1 cellular context compared by ENCODE assay signal in genomic region chr10:43408710-43409384, GRCh38.
TF ChIP-seq lines count a peak whose summit lies in the region.

A gene with protein sequence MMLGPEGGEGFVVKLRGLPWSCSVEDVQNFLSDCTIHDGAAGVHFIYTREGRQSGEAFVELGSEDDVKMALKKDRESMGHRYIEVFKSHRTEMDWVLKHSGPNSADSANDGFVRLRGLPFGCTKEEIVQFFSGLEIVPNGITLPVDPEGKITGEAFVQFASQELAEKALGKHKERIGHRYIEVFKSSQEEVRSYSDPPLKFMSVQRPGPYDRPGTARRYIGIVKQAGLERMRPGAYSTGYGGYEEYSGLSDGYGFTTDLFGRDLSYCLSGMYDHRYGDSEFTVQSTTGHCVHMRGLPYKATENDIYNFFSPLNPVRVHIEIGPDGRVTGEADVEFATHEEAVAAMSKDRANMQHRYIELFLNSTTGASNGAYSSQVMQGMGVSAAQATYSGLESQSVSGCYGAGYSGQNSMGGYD (minus strand): TSS chr10:43409186. CDS start chr10:43387884, 21,302 bp downstream.

TF ChIP-seq in HepG2, 621 proteins besides CTCF, POLR2A, EP300 and RAD21 (continued from another document and continues in another):
- TF ChIP-seq, protein P1, sequence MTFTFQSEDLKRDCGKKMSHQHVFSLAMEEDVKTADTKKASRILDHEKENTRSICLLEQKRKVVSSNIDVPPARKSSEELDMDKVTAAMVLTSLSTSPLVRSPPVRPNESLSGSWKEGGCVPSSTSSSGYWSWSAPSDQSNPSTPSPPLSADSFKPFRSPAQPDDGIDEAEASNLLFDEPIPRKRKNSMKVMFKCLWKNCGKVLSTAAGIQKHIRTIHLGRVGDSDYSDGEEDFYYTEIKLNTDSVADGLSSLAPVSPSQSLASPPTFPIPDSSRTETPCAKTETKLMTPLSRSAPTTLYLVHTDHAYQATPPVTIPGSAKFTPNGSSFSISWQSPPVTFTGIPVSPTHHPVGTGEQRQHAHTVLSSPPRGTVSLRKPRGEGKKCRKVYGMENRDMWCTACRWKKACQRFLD (CRISPR knock-in tag; IDR thresholded peaks at IDR 0.05; ENCODE audit: borderline replicate concordance), result peak; percentile 92
- TF ChIP-seq MXI1 (IDR thresholded peaks at IDR 0.05; ENCODE audit: borderline replicate concordance, low read depth, low read length) (peak; percentile 92; the same call in 2 of the 3 replicates), WIZ (CRISPR knock-in tag; IDR thresholded peaks at IDR 0.05) (peak; percentile 50; the same call in 1 of the 2 replicates), ATM (IDR thresholded peaks at IDR 0.05; ENCODE audit: borderline replicate concordance) (no peak), DNMT3B (CRISPR knock-in tag; conservative IDR thresholded peaks at IDR 0.05) (0 out of 2 replicates have a peak, but pooled peaks have one; percentile 67), ZNF614 (CRISPR knock-in tag; IDR thresholded peaks at IDR 0.05; ENCODE audit: borderline replicate concordance) (peak; percentile 43; the same call in 1 of the 2 replicates), ZFP82 (CRISPR knock-in tag; IDR thresholded peaks at IDR 0.05; ENCODE audit: borderline replicate concordance) (peak; percentile 31; the same call in 1 of the 2 replicates), ELF1 (CRISPR knock-in tag; IDR thresholded peaks at IDR 0.05) (peak; percentile 82), ETS1 (CRISPR knock-in tag; IDR thresholded peaks at IDR 0.05) (peak; percentile 64; the same call in 1 of the 2 replicates), ZNF772 (CRISPR knock-in tag; IDR thresholded peaks at IDR 0.05) (peak; percentile 71; the same call in 1 of the 2 replicates), THRA (CRISPR knock-in tag; IDR thresholded peaks at IDR 0.05; ENCODE audit: borderline replicate concordance) (peak; percentile 54), POLR2G (IDR thresholded peaks at IDR 0.05; ENCODE audit: low read depth, low read length) (peak; percentile 87), SOX6 (IDR thresholded peaks at IDR 0.05) (no peak), SOX6 (CRISPR knock-in tag; IDR thresholded peaks at IDR 0.05) (peak; percentile 70; the same call in 1 of the 2 replicates), PRDM4 (CRISPR knock-in tag; IDR thresholded peaks at IDR 0.05; ENCODE audit: borderline replicate concordance) (no peak), TEAD3 (CRISPR knock-in tag; optimal IDR thresholded peaks at IDR 0.05; ENCODE audit: borderline replicate concordance) (no peak), FOXA1 (IDR thresholded peaks at IDR 0.05) (no peak), FOXA1 (CRISPR knock-in tag; IDR thresholded peaks at IDR 0.05) (peak; percentile 73), EEA1 (CRISPR knock-in tag; IDR thresholded peaks at IDR 0.05; ENCODE audit: borderline replicate concordance) (peak; percentile 75; the same call in 1 of the 2 replicates), ADNP (CRISPR knock-in tag; IDR thresholded peaks at IDR 0.05) (no peak), TEAD2 (CRISPR knock-in tag; IDR thresholded peaks at IDR 0.05) (peak; percentile 83; the same call in 1 of the 2 replicates), ATF7 (IDR thresholded peaks at IDR 0.05) (no peak), ATF7 (CRISPR knock-in tag; IDR thresholded peaks at IDR 0.05) (peak; percentile 49; the same call in 1 of the 2 replicates), TCF7L2 (IDR thresholded peaks at IDR 0.05; ENCODE audit: low read depth, low read length) (no peak), POGZ (CRISPR knock-in tag; IDR thresholded peaks at IDR 0.05) (peak; percentile 46), HDAC1 (CRISPR knock-in tag; IDR thresholded peaks at IDR 0.05) (peak; percentile 84), GZF1 (CRISPR knock-in tag; IDR thresholded peaks at IDR 0.05) (peak; percentile 67; the same call in 1 of the 2 replicates), ZFP36L2 (CRISPR knock-in tag; IDR thresholded peaks at IDR 0.05) (no peak), ATAD3A (CRISPR knock-in tag; IDR thresholded peaks at IDR 0.05) (no peak), TBX3 (IDR thresholded peaks at IDR 0.05; ENCODE audit: borderline replicate concordance) (peak; percentile 15; the same call in 1 of the 2 replicates), REL (CRISPR knock-in tag; conservative IDR thresholded peaks at IDR 0.05) (peak; percentile 74; the same call in 1 of the 2 replicates), ZNF891 (CRISPR knock-in tag; IDR thresholded peaks at IDR 0.05) (peak; percentile 93), ZNF567 (CRISPR knock-in tag; IDR thresholded peaks at IDR 0.05; ENCODE audit: borderline replicate concordance) (no peak; the same call in 1 of the 2 replicates), MED1 (CRISPR knock-in tag; IDR thresholded peaks at IDR 0.05) (peak; percentile 84), KDM2A (CRISPR knock-in tag; IDR thresholded peaks at IDR 0.05; ENCODE audit: borderline replicate concordance, low read depth) (peak; percentile 76), ISL2 (CRISPR knock-in tag; IDR thresholded peaks at IDR 0.05) (peak; percentile 72), ELF3 (CRISPR knock-in tag; IDR thresholded peaks at IDR 0.05) (peak; percentile 85), MTA1 (CRISPR knock-in tag; IDR thresholded peaks at IDR 0.05; ENCODE audit: borderline replicate concordance) (no peak; the same call in 1 of the 2 replicates)
- TF ChIP-seq, protein P2, sequence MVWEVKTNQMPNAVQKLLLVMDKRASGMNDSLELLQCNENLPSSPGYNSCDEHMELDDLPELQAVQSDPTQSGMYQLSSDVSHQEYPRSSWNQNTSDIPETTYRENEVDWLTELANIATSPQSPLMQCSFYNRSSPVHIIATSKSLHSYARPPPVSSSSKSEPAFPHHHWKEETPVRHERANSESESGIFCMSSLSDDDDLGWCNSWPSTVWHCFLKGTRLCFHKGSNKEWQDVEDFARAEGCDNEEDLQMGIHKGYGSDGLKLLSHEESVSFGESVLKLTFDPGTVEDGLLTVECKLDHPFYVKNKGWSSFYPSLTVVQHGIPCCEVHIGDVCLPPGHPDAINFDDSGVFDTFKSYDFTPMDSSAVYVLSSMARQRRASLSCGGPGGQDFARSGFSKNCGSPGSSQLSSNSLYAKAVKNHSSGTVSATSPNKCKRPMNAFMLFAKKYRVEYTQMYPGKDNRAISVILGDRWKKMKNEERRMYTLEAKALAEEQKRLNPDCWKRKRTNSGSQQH (CRISPR knock-in tag; IDR thresholded peaks at IDR 0.05; ENCODE audit: low read depth), result peak; percentile 75; the same call in 1 of the 2 replicates
- TF ChIP-seq, protein P3, sequence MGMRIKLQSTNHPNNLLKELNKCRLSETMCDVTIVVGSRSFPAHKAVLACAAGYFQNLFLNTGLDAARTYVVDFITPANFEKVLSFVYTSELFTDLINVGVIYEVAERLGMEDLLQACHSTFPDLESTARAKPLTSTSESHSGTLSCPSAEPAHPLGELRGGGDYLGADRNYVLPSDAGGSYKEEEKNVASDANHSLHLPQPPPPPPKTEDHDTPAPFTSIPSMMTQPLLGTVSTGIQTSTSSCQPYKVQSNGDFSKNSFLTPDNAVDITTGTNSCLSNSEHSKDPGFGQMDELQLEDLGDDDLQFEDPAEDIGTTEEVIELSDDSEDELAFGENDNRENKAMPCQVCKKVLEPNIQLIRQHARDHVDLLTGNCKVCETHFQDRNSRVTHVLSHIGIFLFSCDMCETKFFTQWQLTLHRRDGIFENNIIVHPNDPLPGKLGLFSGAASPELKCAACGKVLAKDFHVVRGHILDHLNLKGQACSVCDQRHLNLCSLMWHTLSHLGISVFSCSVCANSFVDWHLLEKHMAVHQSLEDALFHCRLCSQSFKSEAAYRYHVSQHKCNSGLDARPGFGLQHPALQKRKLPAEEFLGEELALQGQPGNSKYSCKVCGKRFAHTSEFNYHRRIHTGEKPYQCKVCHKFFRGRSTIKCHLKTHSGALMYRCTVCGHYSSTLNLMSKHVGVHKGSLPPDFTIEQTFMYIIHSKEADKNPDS (CRISPR knock-in tag; IDR thresholded peaks at IDR 0.05), result 0 out of 2 replicates have a peak, but pooled peaks have one; percentile 46
- TF ChIP-seq, protein P4, sequence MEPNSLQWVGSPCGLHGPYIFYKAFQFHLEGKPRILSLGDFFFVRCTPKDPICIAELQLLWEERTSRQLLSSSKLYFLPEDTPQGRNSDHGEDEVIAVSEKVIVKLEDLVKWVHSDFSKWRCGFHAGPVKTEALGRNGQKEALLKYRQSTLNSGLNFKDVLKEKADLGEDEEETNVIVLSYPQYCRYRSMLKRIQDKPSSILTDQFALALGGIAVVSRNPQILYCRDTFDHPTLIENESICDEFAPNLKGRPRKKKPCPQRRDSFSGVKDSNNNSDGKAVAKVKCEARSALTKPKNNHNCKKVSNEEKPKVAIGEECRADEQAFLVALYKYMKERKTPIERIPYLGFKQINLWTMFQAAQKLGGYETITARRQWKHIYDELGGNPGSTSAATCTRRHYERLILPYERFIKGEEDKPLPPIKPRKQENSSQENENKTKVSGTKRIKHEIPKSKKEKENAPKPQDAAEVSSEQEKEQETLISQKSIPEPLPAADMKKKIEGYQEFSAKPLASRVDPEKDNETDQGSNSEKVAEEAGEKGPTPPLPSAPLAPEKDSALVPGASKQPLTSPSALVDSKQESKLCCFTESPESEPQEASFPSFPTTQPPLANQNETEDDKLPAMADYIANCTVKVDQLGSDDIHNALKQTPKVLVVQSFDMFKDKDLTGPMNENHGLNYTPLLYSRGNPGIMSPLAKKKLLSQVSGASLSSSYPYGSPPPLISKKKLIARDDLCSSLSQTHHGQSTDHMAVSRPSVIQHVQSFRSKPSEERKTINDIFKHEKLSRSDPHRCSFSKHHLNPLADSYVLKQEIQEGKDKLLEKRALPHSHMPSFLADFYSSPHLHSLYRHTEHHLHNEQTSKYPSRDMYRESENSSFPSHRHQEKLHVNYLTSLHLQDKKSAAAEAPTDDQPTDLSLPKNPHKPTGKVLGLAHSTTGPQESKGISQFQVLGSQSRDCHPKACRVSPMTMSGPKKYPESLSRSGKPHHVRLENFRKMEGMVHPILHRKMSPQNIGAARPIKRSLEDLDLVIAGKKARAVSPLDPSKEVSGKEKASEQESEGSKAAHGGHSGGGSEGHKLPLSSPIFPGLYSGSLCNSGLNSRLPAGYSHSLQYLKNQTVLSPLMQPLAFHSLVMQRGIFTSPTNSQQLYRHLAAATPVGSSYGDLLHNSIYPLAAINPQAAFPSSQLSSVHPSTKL (CRISPR knock-in tag; IDR thresholded peaks at IDR 0.05), result 0 out of 2 replicates have a peak, but pooled peaks have one; percentile 42
- TF ChIP-seq, protein P5, sequence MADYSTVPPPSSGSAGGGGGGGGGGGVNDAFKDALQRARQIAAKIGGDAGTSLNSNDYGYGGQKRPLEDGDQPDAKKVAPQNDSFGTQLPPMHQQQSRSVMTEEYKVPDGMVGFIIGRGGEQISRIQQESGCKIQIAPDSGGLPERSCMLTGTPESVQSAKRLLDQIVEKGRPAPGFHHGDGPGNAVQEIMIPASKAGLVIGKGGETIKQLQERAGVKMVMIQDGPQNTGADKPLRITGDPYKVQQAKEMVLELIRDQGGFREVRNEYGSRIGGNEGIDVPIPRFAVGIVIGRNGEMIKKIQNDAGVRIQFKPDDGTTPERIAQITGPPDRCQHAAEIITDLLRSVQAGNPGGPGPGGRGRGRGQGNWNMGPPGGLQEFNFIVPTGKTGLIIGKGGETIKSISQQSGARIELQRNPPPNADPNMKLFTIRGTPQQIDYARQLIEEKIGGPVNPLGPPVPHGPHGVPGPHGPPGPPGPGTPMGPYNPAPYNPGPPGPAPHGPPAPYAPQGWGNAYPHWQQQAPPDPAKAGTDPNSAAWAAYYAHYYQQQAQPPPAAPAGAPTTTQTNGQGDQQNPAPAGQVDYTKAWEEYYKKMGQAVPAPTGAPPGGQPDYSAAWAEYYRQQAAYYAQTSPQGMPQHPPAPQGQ (CRISPR knock-in tag; IDR thresholded peaks at IDR 0.05; ENCODE audit: borderline replicate concordance), result no peak
- TF ChIP-seq, protein P6, sequence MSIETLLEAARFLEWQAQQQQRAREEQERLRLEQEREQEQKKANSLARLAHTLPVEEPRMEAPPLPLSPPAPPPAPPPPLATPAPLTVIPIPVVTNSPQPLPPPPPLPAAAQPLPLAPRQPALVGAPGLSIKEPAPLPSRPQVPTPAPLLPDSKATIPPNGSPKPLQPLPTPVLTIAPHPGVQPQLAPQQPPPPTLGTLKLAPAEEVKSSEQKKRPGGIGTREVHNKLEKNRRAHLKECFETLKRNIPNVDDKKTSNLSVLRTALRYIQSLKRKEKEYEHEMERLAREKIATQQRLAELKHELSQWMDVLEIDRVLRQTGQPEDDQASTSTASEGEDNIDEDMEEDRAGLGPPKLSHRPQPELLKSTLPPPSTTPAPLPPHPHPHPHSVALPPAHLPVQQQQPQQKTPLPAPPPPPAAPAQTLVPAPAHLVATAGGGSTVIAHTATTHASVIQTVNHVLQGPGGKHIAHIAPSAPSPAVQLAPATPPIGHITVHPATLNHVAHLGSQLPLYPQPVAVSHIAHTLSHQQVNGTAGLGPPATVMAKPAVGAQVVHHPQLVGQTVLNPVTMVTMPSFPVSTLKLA (IDR thresholded peaks at IDR 0.05), result peak; percentile 63
